24 cellular contexts compared by ENCODE assay signal in genomic region chr1:201890223-201890622, GRCh38. TPM values are rescaled to one million over a fixed set of nuclear protein-coding genes. Genes with fewer than 3 reads are reported as not detected.
DNase-seq lines count a peak whose midpoint lies in the region; ATAC-seq, FAIRE-seq and TF ChIP-seq lines count a peak whose summit lies in the region.
"Had no signal": no experiment of that assay in that cellular context is flagged by ENCODE, and none has a peak within 500 bp of the region (broad histone marks: within the 10 kb centered on the region; RNA-seq: fewer than 3 reads in every experiment).

No MANE protein-coding gene starts in this region.

- H3K27me3 ChIP-seq in astrocyte (ENCODE audit: insufficient read depth, low read length) = no peaks in the 10 kb centered on the region
- H3K27me3 ChIP-seq: thyroid gland had no signal

- no peaks in the 10 kb centered on the region for H3K9me3 ChIP-seq in astrocyte (ENCODE audit: insufficient read depth, low read depth, low read length)
- H3K9me3 ChIP-seq: thyroid gland had no signal

- H3K27me3 Mint-ChIP-seq in activated naive CD8-positive, alpha-beta T cell = peaks cover 25% of the 10 kb centered on the region
- H3K27me3 Mint-ChIP-seq in activated naive CD8-positive, alpha-beta T cell treated with anti-CD3 and anti-CD28 coated beads, Interleukin-2, amount 50 U/mL, for 24 hours = peaks cover 41% of the 10 kb centered on the region
- H3K27me3 Mint-ChIP-seq in astrocyte (ENCODE audit: low read depth, unreplicated experiment) (peaks cover 31% of the 10 kb centered on the region), neural crest cell (ENCODE audit: low read depth) (peaks cover 10% of the 10 kb centered on the region)

- H2AFZ ChIP-seq in astrocyte (ENCODE audit: low read depth, low read length) = no peak overlapping the region

- H3K27ac ChIP-seq in astrocyte (ENCODE audit: low read depth, low read length) (no peak overlapping the region), substantia nigra (ENCODE audit: low read depth, low read length, poor library complexity, severe bottlenecking) (peak overlapping the region; percentile 99)
- H3K27ac ChIP-seq: KMS-11, parathyroid adenoma, thyroid gland had no signal

- no peak for TF ChIP-seq CTCF in astrocyte (IDR thresholded peaks at IDR 0.05; ENCODE audit: insufficient read depth, low read depth, low read length)
- no peak for TF ChIP-seq CTCF in neural crest cell (conservative IDR thresholded peaks at IDR 0.05)

- peaks cover 4% of the 10 kb centered on the region for H4K20me1 ChIP-seq in astrocyte (ENCODE audit: insufficient read depth, low read length)

- DNase-seq in activated naive CD8-positive, alpha-beta T cell treated with anti-CD3 and anti-CD28 coated beads, Interleukin-2, amount 50 U/mL, for 24 hours = no peak
- DNase-seq in astrocyte (ENCODE audit: low read depth) (no peak), neural crest cell (ENCODE audit: low read depth, low spot score) (no peak), substantia nigra (lab: John Stamatoyannopoulos, UW) (peak in 1 of 49 donors; percentile 24), inferior parietal cortex (ENCODE audit: extremely low spot score) (no peak)
- DNase-seq: activated CD8-positive, alpha-beta T cell treated with anti-CD3 and anti-CD28 coated beads for 36 hours; activated naive CD4-positive, alpha-beta T cell; activated T-cell treated with anti-CD3 and anti-CD28 coated beads, Interleukin-2, amount 50 U/mL, for 1 hour; cerebellar nuclear complex; effector CD8-positive, alpha-beta T cell; kidney glomerular epithelial cell; mammary epithelial cell; NCI-H1694 treated with DMSO at 0.1 percent for 48 hours; NCI-H526; stimulated activated CD4-positive, alpha-beta T cell treated with anti-CD3 and anti-CD28 coated beads, Interleukin-2, amount 100 ng/mL, for 24 hours; stimulated activated naive B cell treated with anti-CD40 and anti-IgM and Interleukin-4, amounts not matched to agents 10 μg/mL and 1 μg/mL and 100 μg/mL, for 72 hours; thyroid gland had no signal

- peaks cover 8% of the 10 kb centered on the region for H3K79me2 ChIP-seq in astrocyte (ENCODE audit: insufficient read depth, low read length)
- H3K79me2 ChIP-seq: parathyroid adenoma had no signal

- ATAC-seq in activated naive CD8-positive, alpha-beta T cell treated with anti-CD3 and anti-CD28 coated beads, Interleukin-2, amount 50 U/mL, for 24 hours = no peak
- no peak for ATAC-seq in HG03342 (IDR thresholded peaks at IDR 0.05; ENCODE audit: unreplicated experiment)
- ATAC-seq in HG03097 (IDR thresholded peaks at IDR 0.05; ENCODE audit: low FRiP score, unreplicated experiment) = no peak
- ATAC-seq: activated CD8-positive, alpha-beta T cell treated with anti-CD3 and anti-CD28 coated beads for 36 hours; stimulated activated naive B cell treated with anti-CD40 and anti-IgM and Interleukin-4, amounts not matched to agents 10 μg/mL and 1 μg/mL and 100 μg/mL, for 72 hours had no signal

- no peaks in the 10 kb centered on the region for H3K36me3 Mint-ChIP-seq in activated naive CD8-positive, alpha-beta T cell
- no peaks in the 10 kb centered on the region for H3K36me3 Mint-ChIP-seq in activated naive CD8-positive, alpha-beta T cell treated with anti-CD3 and anti-CD28 coated beads, Interleukin-2, amount 50 U/mL, for 24 hours (ENCODE audit: low read depth)
- peaks cover 7% of the 10 kb centered on the region for H3K36me3 Mint-ChIP-seq in astrocyte (ENCODE audit: low read depth, unreplicated experiment)
- H3K36me3 Mint-ChIP-seq in neural crest cell (ENCODE audit: low read depth) = no peaks in the 10 kb centered on the region
- H3K36me3 Mint-ChIP-seq: stimulated activated naive B cell treated with anti-CD40 and anti-IgM and Interleukin-4, amounts not matched to agents 10 μg/mL and 1 μg/mL and 100 μg/mL, for 72 hours had no signal

- peak overlapping the region; percentile 17 for H3K4me3 Mint-ChIP-seq in activated naive CD8-positive, alpha-beta T cell
- H3K4me3 Mint-ChIP-seq in activated naive CD8-positive, alpha-beta T cell treated with anti-CD3 and anti-CD28 coated beads, Interleukin-2, amount 50 U/mL, for 24 hours = no peak overlapping the region
- H3K4me3 Mint-ChIP-seq in astrocyte (ENCODE audit: unreplicated experiment) = peak overlapping the region; percentile 57
- peak overlapping the region; percentile 86 for H3K4me3 Mint-ChIP-seq in neural crest cell

- H3K27ac Mint-ChIP-seq in activated naive CD8-positive, alpha-beta T cell = no peak overlapping the region
- no peak overlapping the region for H3K27ac Mint-ChIP-seq in activated naive CD8-positive, alpha-beta T cell treated with anti-CD3 and anti-CD28 coated beads, Interleukin-2, amount 50 U/mL, for 24 hours
- no peak overlapping the region for H3K27ac Mint-ChIP-seq in astrocyte (ENCODE audit: unreplicated experiment)
- H3K27ac Mint-ChIP-seq in neural crest cell (ENCODE audit: unreplicated experiment) = no peak overlapping the region
- H3K27ac Mint-ChIP-seq: activated CD8-positive, alpha-beta T cell treated with anti-CD3 and anti-CD28 coated beads for 36 hours; B cell; stimulated activated naive B cell treated with anti-CD40 and anti-IgM and Interleukin-4, amounts not matched to agents 10 μg/mL and 1 μg/mL and 100 μg/mL, for 72 hours had no signal

- H3K36me3 ChIP-seq in astrocyte (ENCODE audit: insufficient read depth, low read length) = peaks cover 3% of the 10 kb centered on the region
- H3K36me3 ChIP-seq: thyroid gland had no signal

- H3K4me2 ChIP-seq in astrocyte (ENCODE audit: low read length) = no peak overlapping the region
- H3K4me2 ChIP-seq: KMS-11 had no signal

- no peak for FAIRE-seq in astrocyte (lab: Jason Lieb, UNC)

- H3K9me3 Mint-ChIP-seq in activated naive CD8-positive, alpha-beta T cell (ENCODE audit: low read depth) = no peaks in the 10 kb centered on the region
- no peaks in the 10 kb centered on the region for H3K9me3 Mint-ChIP-seq in activated naive CD8-positive, alpha-beta T cell treated with anti-CD3 and anti-CD28 coated beads, Interleukin-2, amount 50 U/mL, for 24 hours
- H3K9me3 Mint-ChIP-seq in astrocyte (ENCODE audit: unreplicated experiment) (no peaks in the 10 kb centered on the region), neural crest cell (no peaks in the 10 kb centered on the region)
- H3K9me3 Mint-ChIP-seq: activated CD8-positive, alpha-beta T cell treated with anti-CD3 and anti-CD28 coated beads for 36 hours; stimulated activated naive B cell treated with anti-CD40 and anti-IgM and Interleukin-4, amounts not matched to agents 10 μg/mL and 1 μg/mL and 100 μg/mL, for 72 hours had no signal

- peaks cover 9% of the 10 kb centered on the region for H3K4me1 Mint-ChIP-seq in activated naive CD8-positive, alpha-beta T cell (ENCODE audit: low read depth)
- H3K4me1 Mint-ChIP-seq in activated naive CD8-positive, alpha-beta T cell treated with anti-CD3 and anti-CD28 coated beads, Interleukin-2, amount 50 U/mL, for 24 hours = peaks cover 3% of the 10 kb centered on the region
- peaks cover 21% of the 10 kb centered on the region for H3K4me1 Mint-ChIP-seq in astrocyte (ENCODE audit: low read depth, unreplicated experiment)
- H3K4me1 Mint-ChIP-seq in neural crest cell = peaks cover 26% of the 10 kb centered on the region

- H3K9ac ChIP-seq in astrocyte (ENCODE audit: low read length) = no peak overlapping the region
- H3K9ac ChIP-seq: KMS-11, parathyroid adenoma had no signal

- peaks cover 16% of the 10 kb centered on the region for H3K4me1 ChIP-seq in astrocyte (ENCODE audit: insufficient read depth, low read length)

- H3K4me3 ChIP-seq in astrocyte (ENCODE audit: insufficient read depth, low read depth, low read length) = no peak overlapping the region

RNA-seq across cellular contexts. Expression of gene SHISA4, which starts 1.5 kb away (rescaled TPM):
- 9.8 and 10.1 TPM in 2 replicates for total RNA-seq in astrocyte
- 10.8 and 11.7 TPM in 2 replicates for total RNA-seq in neural crest cell
- total RNA-seq: B cell had no signal

RNA-seq across cellular contexts. Expression of gene LMOD1, which starts 56.1 kb away (rescaled TPM):
- total RNA-seq in astrocyte = 13.2 and 14.9 TPM in 2 replicates
- total RNA-seq in neural crest cell = 0.19 and 0.39 TPM in 2 replicates
- total RNA-seq: A172; activated CD8-positive, alpha-beta T cell treated with anti-CD3 and anti-CD28 coated beads for 36 hours; B cell had no signal

Comparison
In these comparisons a context has a peak if more than half of its experiments do, and no peak if none do; other contexts are left out.
1. RNA of gene LMOD1, which starts 56.1 kb away (total RNA-seq): 13.2 to 14.9 TPM in astrocyte; 0.19 to 0.39 TPM in neural crest cell; every median in the first group is over 10 times any median in the second.